9 cellular contexts compared by ENCODE assay signal in genomic region chr16:27254262-27254811, GRCh38. TPM values are rescaled to one million over a fixed set of nuclear protein-coding genes. Genes with fewer than 3 reads are reported as not detected.
DNase-seq lines count a peak whose midpoint lies in the region; ATAC-seq and TF ChIP-seq lines count a peak whose summit lies in the region.
"Had no signal": no experiment of that assay in that cellular context is flagged by ENCODE, and none has a peak within 500 bp of the region (broad histone marks: within the 10 kb centered on the region; RNA-seq: fewer than 3 reads in every experiment).

No MANE protein-coding gene starts in this region.

- no peak for TF ChIP-seq CTCF in HCT116 (IDR thresholded peaks at IDR 0.05 in 2 of 3, conservative IDR thresholded peaks at IDR 0.05 in 1 of 3; ENCODE audit: borderline replicate concordance in 1 of 3, insufficient read depth in 1 of 3, low read depth in 2 of 3, low read length in 2 of 3)

- peak overlapping the region; percentile 28 for H3K9ac ChIP-seq in HCT116 (ENCODE audit: low read length)

- no peak for TF ChIP-seq RAD21 in HCT116 (IDR thresholded peaks at IDR 0.05; ENCODE audit: low read depth)

- peak overlapping the region; percentile 62 for H3K4me3 Mint-ChIP-seq in T-helper 2 cell treated with Interferon-gamma antibody and Interleukin-4, amounts not matched to agents 5 μg/mL and 100 μg/mL, for 36 hours

- H2AFZ ChIP-seq in HCT116 (ENCODE audit: low read depth, low read length, poor library complexity, severe bottlenecking), result no peak overlapping the region

- no peaks in the 10 kb centered on the region; the same call in 1 of the 2 replicates for H3K79me2 ChIP-seq in HCT116 (ENCODE audit: insufficient read depth, low read length)

- H3K27ac ChIP-seq in HCT116 (ENCODE audit: low read depth, low read length), result peak overlapping the region; percentile 55; the same call in 1 of the 2 replicates
- H3K27ac ChIP-seq in muscle layer of duodenum (ENCODE audit: low read length), result peak overlapping the region; percentile 84

- POLR2A ChIA-PET in HCT116 (lab: Charles Lee), result interaction anchor here (1.0 kb wide), 1 partner anchor 14 kb away, joined by 3 read pairs; the partner anchor contains the start of gene NSMCE1

- peak overlapping the region; percentile 83 for H3K27ac Mint-ChIP-seq in T-helper 2 cell treated with Interferon-gamma antibody and Interleukin-4, amounts not matched to agents 5 μg/mL and 100 μg/mL, for 36 hours

- no peak for DNase-seq in HCT116 (ENCODE audit: low read depth, low spot score)
- peak; percentile 53 for DNase-seq in T-helper 2 cell treated with Interferon-gamma antibody and Interleukin-4, amounts not matched to agents 5 μg/mL and 100 μg/mL, for 36 hours (ENCODE audit: low spot score)
- no peak for DNase-seq in D341Med (ENCODE audit: low spot score)
- DNase-seq in sciatic nerve (ENCODE audit: low spot score), result no peak
- DNase-seq in NK-92 treated with Interleukin-12 subunit alpha and Interleukin-12 subunit beta, amount 100 ng/mL, for 24 hours (lab: John Stamatoyannopoulos, UW), result no peak
- no peak for DNase-seq in ureter (ENCODE audit: low spot score)
- DNase-seq: GDM1 had no signal

- H3K36me3 ChIP-seq in HCT116 (ENCODE audit: control insufficient read depth in 1 of 2, insufficient read depth in 2 of 2, low read length in 2 of 2) (peaks cover 0 to 4% of the 10 kb centered on the region in 2 experiments; a peak in 1 of 4 replicates), muscle layer of duodenum (ENCODE audit: control insufficient read depth in 1 of 2, insufficient read depth in 2 of 2, low read length in 2 of 2) (peaks cover 17 to 18% of the 10 kb centered on the region in 2 donors)

- H3K27me3 Mint-ChIP-seq in T-helper 2 cell treated with Interferon-gamma antibody and Interleukin-4, amounts not matched to agents 5 μg/mL and 100 μg/mL, for 36 hours (ENCODE audit: low read depth), result no peaks in the 10 kb centered on the region

- CTCF ChIA-PET in HCT116 (lab: Charles Lee), result interaction anchor here (0.7 to 2.8 kb wide), 2 partner anchors 8 to 20 kb away, joined by 3 to 10 read pairs; no protein-coding TSS in a partner anchor

- H3K4me1 ChIP-seq in HCT116 (ENCODE audit: control insufficient read depth in 1 of 2, insufficient read depth in 2 of 2, low read length in 2 of 2) (peaks cover 23 to 56% of the 10 kb centered on the region in 2 experiments), muscle layer of duodenum (ENCODE audit: control insufficient read depth in 1 of 2, insufficient read depth in 2 of 2, low read length in 2 of 2) (peaks cover 0 to 15% of the 10 kb centered on the region in 2 donors)

- peaks cover 3% of the 10 kb centered on the region for H3K9me3 Mint-ChIP-seq in T-helper 2 cell treated with Interferon-gamma antibody and Interleukin-4, amounts not matched to agents 5 μg/mL and 100 μg/mL, for 36 hours

- H3K4me1 Mint-ChIP-seq in T-helper 2 cell treated with Interferon-gamma antibody and Interleukin-4, amounts not matched to agents 5 μg/mL and 100 μg/mL, for 36 hours (ENCODE audit: low read depth), result peaks cover 77% of the 10 kb centered on the region

- H3K9me2 ChIP-seq in HCT116 (ENCODE audit: insufficient read depth), result no peaks in the 10 kb centered on the region

- intact Hi-C loops in HCT116 (cut with micrococcal nuclease) (no loop called here), sciatic nerve (cut with DNase I) (no loop called here)

- peaks cover 64% of the 10 kb centered on the region for H3K36me3 Mint-ChIP-seq in T-helper 2 cell treated with Interferon-gamma antibody and Interleukin-4, amounts not matched to agents 5 μg/mL and 100 μg/mL, for 36 hours (ENCODE audit: low read depth)

- RAD21 ChIA-PET in HCT116 (lab: Charles Lee; ENCODE audit: low non-redundant PET in 1 of 2, low total read pairs in 2 of 2, uncharacterized antibody in 2 of 2, unreplicated experiment in 2 of 2), result no interaction called here

- H3K4me3 ChIP-seq in HCT116 (replicated peaks in 1 of 2; ENCODE audit: low read depth in 1 of 2, low read length in 2 of 2) (peak overlapping the region in 1 of 2 experiments; percentile 34; a peak in 1 of 4 replicates), muscle layer of duodenum (ENCODE audit: low read depth in 1 of 2, low read length in 2 of 2) (no peak overlapping the region)

- H3K27me3 ChIP-seq in HCT116 (ENCODE audit: insufficient read depth, low read length) (no peaks in the 10 kb centered on the region), muscle layer of duodenum (ENCODE audit: low read depth, low read length) (no peaks in the 10 kb centered on the region)

- no peaks in the 10 kb centered on the region for H4K20me1 ChIP-seq in HCT116 (ENCODE audit: insufficient read depth)

- H3K9me3 ChIP-seq in HCT116 (ENCODE audit: control insufficient read depth in 1 of 2, insufficient read depth in 1 of 2, low read depth in 1 of 2, low read length in 2 of 2) (no peaks in the 10 kb centered on the region), muscle layer of duodenum (ENCODE audit: control insufficient read depth in 1 of 2, low read length in 2 of 2) (no peaks in the 10 kb centered on the region)

- BruUV-seq in HCT116 (replicated peaks; lab: Mats Ljungman, UMichigan), result no TSS peak

- TF ChIP-seq POLR2A in HCT116 (IDR thresholded peaks at IDR 0.05; ENCODE audit: borderline replicate concordance, extremely low read depth, insufficient read depth, insufficient read length), result no peak

- ATAC-seq in GM18498 (IDR thresholded peaks at IDR 0.05; ENCODE audit: unreplicated experiment) (peak; percentile 81), HCT116 (no peak), sciatic nerve (no peak)

- H3K4me2 ChIP-seq in HCT116 (ENCODE audit: low read length), result peak overlapping the region; percentile 78

TF ChIP-seq in HCT116, 20 proteins besides CTCF, POLR2A, EP300 and RAD21 (continues in another document):
- no peak for TF ChIP-seq CEBPB (IDR thresholded peaks at IDR 0.05; ENCODE audit: low read depth)
- no peak for TF ChIP-seq ZNF274 (IDR thresholded peaks at IDR 0.05; ENCODE audit: low read depth, low read length)
- no peak for TF ChIP-seq ZBTB33 (IDR thresholded peaks at IDR 0.05; ENCODE audit: extremely low read depth, insufficient replicate concordance, low read length)
- TF ChIP-seq JUND (IDR thresholded peaks at IDR 0.05), result no peak
- no peak for TF ChIP-seq SIN3A (IDR thresholded peaks at IDR 0.05; ENCODE audit: low read depth)
- no peak for TF ChIP-seq REST (IDR thresholded peaks at IDR 0.05; ENCODE audit: low read depth)
- no peak for TF ChIP-seq MAX (IDR thresholded peaks at IDR 0.05)
- no peak for TF ChIP-seq SRF (IDR thresholded peaks at IDR 0.05; ENCODE audit: low read depth)
- TF ChIP-seq SP1 (IDR thresholded peaks at IDR 0.05; ENCODE audit: low read depth), result no peak
- no peak for TF ChIP-seq EGR1 (IDR thresholded peaks at IDR 0.05; ENCODE audit: low read depth)
- TF ChIP-seq EZH2phosphoT487 (IDR thresholded peaks at IDR 0.05; ENCODE audit: borderline replicate concordance), result no peak
- TF ChIP-seq ELF1 (IDR thresholded peaks at IDR 0.05; ENCODE audit: borderline replicate concordance, low read depth), result no peak
- TF ChIP-seq EZH2 (IDR thresholded peaks at IDR 0.05), result no peak

RNA-seq across cellular contexts. Expression of gene NSMCE1, which starts 14.2 kb away (rescaled TPM):
- total RNA-seq in HCT116 (2021; ENCODE audit: unreplicated experiment) (85.6 TPM), sciatic nerve (39.5 TPM), ureter (66.1 TPM)
- polyA plus RNA-seq in HCT116 (2012), result 161 and 187 TPM in 2 replicates

RNA-seq across cellular contexts. Expression of gene KDM8, which starts 51.0 kb away (rescaled TPM):
- 5.3 TPM for total RNA-seq in HCT116 (2021; ENCODE audit: unreplicated experiment)
- 1.4 and 2.1 TPM in 2 replicates for polyA plus RNA-seq in HCT116 (2012)
- 8.3 TPM for total RNA-seq in sciatic nerve
- total RNA-seq in ureter, result 13.9 TPM

RNA-seq across cellular contexts. Expression of gene IL4R, which starts 59.4 kb away (rescaled TPM):
- total RNA-seq in HCT116 (2021; ENCODE audit: unreplicated experiment) (29.6 TPM), sciatic nerve (62.8 TPM), ureter (135 TPM)
- 26.0 and 29.4 TPM in 2 replicates for polyA plus RNA-seq in HCT116 (2012)
